ENCODE assay signal across 17 cellular contexts in genomic region chr1:227731696-227732585, GRCh38. TPM values are rescaled to one million over a fixed set of nuclear protein-coding genes. Genes with fewer than 3 reads are reported as not detected.
DNase-seq lines count a peak whose midpoint lies in the region; ATAC-seq and TF ChIP-seq lines count a peak whose summit lies in the region.
"Had no signal": no experiment of that assay in that cellular context is flagged by ENCODE, and none has a peak within 500 bp of the region (broad histone marks: within the 10 kb centered on the region; RNA-seq: fewer than 3 reads in every experiment).

No MANE protein-coding gene starts in this region.

- H3K9me3 ChIP-seq in right atrium auricular region (no peaks in the 10 kb centered on the region), lower lobe of right lung (no peaks in the 10 kb centered on the region), GM23248 (ENCODE audit: low read depth) (no peaks in the 10 kb centered on the region)

- H3K27ac Mint-ChIP-seq in activated naive CD8-positive, alpha-beta T cell treated with anti-CD3 and anti-CD28 coated beads for 36 hours = no peak overlapping the region
- H3K27ac Mint-ChIP-seq: CD4-positive, CD25-positive, alpha-beta regulatory T cell; HFFc6 had no signal

- no peak overlapping the region for H3K4me3 Mint-ChIP-seq in activated naive CD8-positive, alpha-beta T cell treated with anti-CD3 and anti-CD28 coated beads for 36 hours
- H3K4me3 Mint-ChIP-seq: HFFc6 had no signal

- H3K9me2 ChIP-seq in GM23248 (ENCODE audit: insufficient read depth) = no peaks in the 10 kb centered on the region

- H3K27ac ChIP-seq in right atrium auricular region = no peak overlapping the region
- peak overlapping the region; percentile 82 for H3K27ac ChIP-seq in RWPE1
- H3K27ac ChIP-seq in lower lobe of right lung = no peak overlapping the region
- H3K27ac ChIP-seq in GM23248 = no peak overlapping the region

- in situ Hi-C loops in GM23248 (cut with MboI) = no loop called here

- intact Hi-C loops in cardiac septum (cut with DNase I) = loop anchor here (5.0 kb wide), 2 partner anchors 170 to 250 kb away; partner anchors contain the start of gene ZNF678
- intact Hi-C loops in lower lobe of right lung (cut with DNase I) = no loop called here

- POLR2A ChIA-PET in RWPE1 (lab: Yijun Ruan, JAX; ENCODE audit: low non-redundant PET) = interaction anchor here (0.6 kb wide), 1 partner anchor 63 kb away, joined by 4 read pairs; no protein-coding TSS in a partner anchor

- peaks cover 30% of the 10 kb centered on the region for H3K4me1 Mint-ChIP-seq in activated naive CD8-positive, alpha-beta T cell treated with anti-CD3 and anti-CD28 coated beads for 36 hours

- WGBS in GM23248 (ENCODE audit: low coverage in 1 of 2, low lambda C conversion rate in 2 of 2, missing lambda C conversion rate in 2 of 2), 2 experiments = 90 to 91% methylated on average over 19 of the region's 19 CpGs

- peaks cover 8% of the 10 kb centered on the region for H3K27me3 Mint-ChIP-seq in activated naive CD8-positive, alpha-beta T cell treated with anti-CD3 and anti-CD28 coated beads for 36 hours
- H3K27me3 Mint-ChIP-seq: B cell; CD4-positive, CD25-positive, alpha-beta regulatory T cell had no signal

- no peaks in the 10 kb centered on the region for H3K27me3 ChIP-seq in right atrium auricular region
- H3K27me3 ChIP-seq in lower lobe of right lung (ENCODE audit: low read depth) = no peaks in the 10 kb centered on the region
- no peaks in the 10 kb centered on the region for H3K27me3 ChIP-seq in GM23248 (replicated peaks; ENCODE audit: insufficient read depth)

- H3K79me2 ChIP-seq in GM23248 (ENCODE audit: insufficient read depth) = peaks cover 39% of the 10 kb centered on the region

- CTCF ChIA-PET in RWPE1 (lab: Yijun Ruan, JAX) = interaction anchor here (0.6 to 1.0 kb wide), 2 partner anchors 34 to 1182 kb away, joined by 3 read pairs; no protein-coding TSS in a partner anchor

- H3K4me1 ChIP-seq in right atrium auricular region (peaks cover 0 to 57% of the 10 kb centered on the region in 2 donors), lower lobe of right lung (peaks cover 44% of the 10 kb centered on the region), GM23248 (ENCODE audit: insufficient read depth) (peaks cover 7% of the 10 kb centered on the region; the same call in 1 of the 2 replicates)

- DNase-seq in cardiac septum (ENCODE audit: low spot score) (peak; percentile 73), right atrium auricular region (ENCODE audit: low spot score) (no peak), RWPE1 (ENCODE audit: low spot score) (no peak), lower lobe of right lung (peak; percentile 43), RKO (ENCODE audit: low spot score) (no peak), GM23248 (no peak)
- DNase-seq in activated naive CD8-positive, alpha-beta T cell treated with anti-CD3 and anti-CD28 coated beads for 36 hours = no peak
- DNase-seq: CD4-positive, CD25-positive, alpha-beta regulatory T cell; DND-41; GDM1; HFFc6; NCI-H187; NCI-H345; NCI-H526; NK-92 treated with Interleukin-12 subunit alpha and Interleukin-12 subunit beta, amount 100 ng/mL, for 24 hours had no signal

- ATAC-seq in lower lobe of right lung = no peak
- ATAC-seq: GM12878 had no signal

- no peak overlapping the region for H2AFZ ChIP-seq in GM23248

- H3K36me3 ChIP-seq in right atrium auricular region (peaks cover 19% of the 10 kb centered on the region), lower lobe of right lung (peaks cover 26% of the 10 kb centered on the region), GM23248 (ENCODE audit: low read depth) (peaks cover 3% of the 10 kb centered on the region; the same call in 1 of the 2 replicates)

- peaks cover 7% of the 10 kb centered on the region for H3K36me3 Mint-ChIP-seq in activated naive CD8-positive, alpha-beta T cell treated with anti-CD3 and anti-CD28 coated beads for 36 hours
- H3K36me3 Mint-ChIP-seq: CD4-positive, CD25-positive, alpha-beta regulatory T cell had no signal

- H3F3A ChIP-seq in GM23248 (ENCODE audit: insufficient read depth) = no peaks in the 10 kb centered on the region

- TF ChIP-seq CTCF in right atrium auricular region (IDR thresholded peaks at IDR 0.05) (no peak), RWPE1 (conservative IDR thresholded peaks at IDR 0.05; ENCODE audit: low read depth) (no peak), lower lobe of right lung (IDR thresholded peaks at IDR 0.05) (no peak)

- H3K4me3 ChIP-seq in right atrium auricular region (no peak overlapping the region), lower lobe of right lung (no peak overlapping the region), GM23248 (no peak overlapping the region)
- H3K4me3 ChIP-seq: GM12878 had no signal

- no peaks in the 10 kb centered on the region for H4K20me1 ChIP-seq in GM23248 (ENCODE audit: insufficient read depth)

- no peak overlapping the region for H3K9ac ChIP-seq in GM23248

- no peaks in the 10 kb centered on the region for H3K9me3 Mint-ChIP-seq in activated naive CD8-positive, alpha-beta T cell treated with anti-CD3 and anti-CD28 coated beads for 36 hours
- H3K9me3 Mint-ChIP-seq: CD4-positive, CD25-positive, alpha-beta regulatory T cell; HFFc6 had no signal

- no peak overlapping the region for H3K4me2 ChIP-seq in GM23248 (ENCODE audit: unreplicated experiment)

RNA-seq across cellular contexts. Expression of gene JMJD4, which starts 3.2 kb away (rescaled TPM):
- total RNA-seq in cardiac septum (10.7 TPM), right atrium auricular region (10 to 100 TPM; 11.0 to 11.1 TPM), lower lobe of right lung (14.9 TPM)
- total RNA-seq in activated naive CD8-positive, alpha-beta T cell treated with anti-CD3 and anti-CD28 coated beads for 36 hours = 10 to 100 TPM; 24.1 to 27.9 TPM
- total RNA-seq in GM23248 (2014; rRNA removed; shearing (Covaris generic)) = 25.8 and 26.9 TPM in 2 replicates
- polyA plus RNA-seq in GM23248 (2016; fragmentation: Nextera tagmentation; extraction: Ambion mirVana) = 16.1 and 17.3 TPM in 2 replicates

RNA-seq across cellular contexts. Expression of gene SNAP47, which starts 3.3 kb away (rescaled TPM):
- total RNA-seq in cardiac septum = 44.0 TPM
- total RNA-seq in right atrium auricular region = 100 to 1,000 TPM in 1 of 2 donors, 10 to 100 TPM in 1; 39.1 to 102 TPM
- total RNA-seq in lower lobe of right lung = 23.1 TPM
- 10 to 100 TPM; 24.1 to 30.5 TPM for total RNA-seq in activated naive CD8-positive, alpha-beta T cell treated with anti-CD3 and anti-CD28 coated beads for 36 hours
- total RNA-seq in GM23248 (2014; rRNA removed; shearing (Covaris generic)) = 30.5 and 40.1 TPM in 2 replicates
- 29.3 and 32.6 TPM in 2 replicates for polyA plus RNA-seq in GM23248 (2016; fragmentation: Nextera tagmentation; extraction: Ambion mirVana)

Comparison
In these comparisons a context has a peak if more than half of its experiments do, and no peak if none do; other contexts are left out.
1. DNase-seq: peak in cardiac septum (single experiment) and lower lobe of right lung (single experiment); none in right atrium auricular region (single experiment), RWPE1 (single experiment), activated naive CD8-positive, alpha-beta T cell treated with anti-CD3 and anti-CD28 coated beads for 36 hours (single experiment), RKO (single experiment) and GM23248 (single experiment).